Comparison of ENCODE assay signal across 19 cellular contexts in the genomic region with DNA sequence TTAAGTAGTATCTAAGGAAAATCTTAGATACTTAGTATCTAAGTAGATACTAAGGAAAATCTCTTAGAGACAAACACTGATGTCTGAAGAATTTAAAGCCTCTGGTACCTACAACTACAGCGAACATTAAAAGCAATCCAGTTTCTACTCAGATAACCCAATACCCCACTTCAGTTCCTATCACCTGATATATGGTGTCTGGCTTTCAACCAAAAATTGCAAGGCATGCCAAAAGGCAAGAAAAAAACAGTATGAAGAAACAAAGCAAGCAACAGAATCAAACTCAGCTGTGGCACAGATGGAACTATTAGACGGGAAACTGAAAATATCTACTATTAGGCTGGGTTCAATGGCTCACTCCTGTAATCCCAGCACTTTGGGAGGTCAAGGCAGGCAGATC. TPM values are rescaled to one million over a fixed set of nuclear protein-coding genes. Genes with fewer than 3 reads are reported as not detected.
DNase-seq lines count a peak whose midpoint lies in the region; FAIRE-seq and TF ChIP-seq lines count a peak whose summit lies in the region.
"Had no signal": no experiment of that assay in that cellular context is flagged by ENCODE, and none has a peak within 500 bp of the region (broad histone marks: within the 10 kb centered on the region; RNA-seq: fewer than 3 reads in every experiment).

No MANE protein-coding gene starts in this region.

- no peak overlapping the region for H2BK12ac ChIP-seq in mesenchymal stem cell (ENCODE audit: low read length in 2 of 2)

- no peaks in the 10 kb centered on the region for H3K27me3 Mint-ChIP-seq in endodermal cell (ENCODE audit: insufficient read depth)
- H3K27me3 Mint-ChIP-seq: activated naive CD8-positive, alpha-beta T cell treated with anti-CD3 and anti-CD28 coated beads, Interleukin-2, amount 10 ng/mL, durations not matched to agents 7 days and 5 days; stimulated activated memory B cell treated with anti-CD40 and anti-IgM and Interleukin-4, amounts not matched to agents 10 μg/mL and 1 μg/mL and 100 μg/mL, for 72 hours had no signal

- peaks cover 32% of the 10 kb centered on the region for H3K9me3 Mint-ChIP-seq in endodermal cell
- H3K9me3 Mint-ChIP-seq: activated T-cell treated with anti-CD3 and anti-CD28 coated beads, Interleukin-2, amount 50 U/mL, for 4 hours had no signal

- H3K27ac ChIP-seq in endodermal cell (ENCODE audit: low read depth, low read length) (no peak overlapping the region), mesenchymal stem cell (ENCODE audit: low read length, poor library complexity, severe bottlenecking) (no peak overlapping the region)
- H3K27ac ChIP-seq: parathyroid adenoma had no signal

- no peak overlapping the region for H3K4me3 Mint-ChIP-seq in endodermal cell
- H3K4me3 Mint-ChIP-seq: activated naive CD8-positive, alpha-beta T cell treated with anti-CD3 and anti-CD28 coated beads, Interleukin-2, amount 10 ng/mL, durations not matched to agents 7 days and 5 days; activated T-cell treated with anti-CD3 and anti-CD28 coated beads, Interleukin-2, amount 50 U/mL, for 4 hours; stimulated activated memory B cell treated with anti-CD40 and anti-IgM and Interleukin-4, amounts not matched to agents 10 μg/mL and 1 μg/mL and 100 μg/mL, for 72 hours had no signal

- peak overlapping the region; percentile 3 for H3K9ac ChIP-seq in endodermal cell (ENCODE audit: extremely low read depth, low read length, poor library complexity, severe bottlenecking)
- peak overlapping the region; percentile 2 for H3K9ac ChIP-seq in mesenchymal stem cell (ENCODE audit: low read length)
- H3K9ac ChIP-seq: parathyroid adenoma had no signal

- peaks cover 43% of the 10 kb centered on the region for H3K36me3 ChIP-seq in endodermal cell (ENCODE audit: control insufficient read depth, insufficient read depth, low read length)
- H3K36me3 ChIP-seq in mesenchymal stem cell (ENCODE audit: control insufficient read depth in 1 of 2, insufficient read depth in 2 of 2, low read depth in 1 of 2, low read length in 2 of 2) = peaks cover 6 to 19% of the 10 kb centered on the region in 2 experiments

- no peak overlapping the region for H3K18ac ChIP-seq in mesenchymal stem cell (ENCODE audit: low read depth in 1 of 2, low read length in 2 of 2)

- H2BK5ac ChIP-seq in mesenchymal stem cell (ENCODE audit: low read depth, low read length, poor library complexity, severe bottlenecking) = no peak overlapping the region

- TF ChIP-seq CTCF in AG10803 (conservative IDR thresholded peaks at IDR 0.05; ENCODE audit: low read length) (no peak), endodermal cell (conservative IDR thresholded peaks at IDR 0.05) (no peak)

- H3K23ac ChIP-seq in mesenchymal stem cell (ENCODE audit: low read length in 2 of 2) = no peak overlapping the region

- no peak for TF ChIP-seq POLR2A in GM12891 (IDR thresholded peaks at IDR 0.05; ENCODE audit: low read depth, low read length)

- H2BK15ac ChIP-seq in mesenchymal stem cell (ENCODE audit: low read depth, poor library complexity, severe bottlenecking) = no peak overlapping the region

- H3K9me3 ChIP-seq in endodermal cell (ENCODE audit: control insufficient read depth, low read length) (peaks cover 38% of the 10 kb centered on the region), mesenchymal stem cell (ENCODE audit: control insufficient read depth, low read length) (no peaks in the 10 kb centered on the region)

- DNase-seq in AG10803 (ENCODE audit: low read depth) (peak; percentile 76), M059J (ENCODE audit: low read depth) (peak; percentile 15), endodermal cell (no peak), mesenchymal stem cell (no peak), CD1c-positive myeloid dendritic cell (ENCODE audit: extremely low spot score) (no peak), cerebellar nuclear complex (lab: John Stamatoyannopoulos, UW) (no peak), T-helper 1 cell (no peak), GM12891 (ENCODE audit: insufficient read length, low spot score) (no peak)
- DNase-seq: activated CD4-positive, alpha-beta T cell treated with anti-CD3 and anti-CD28 coated beads, Interleukin-2, amount 50 U/mL, for 4 hours; activated naive CD8-positive, alpha-beta T cell treated with anti-CD3 and anti-CD28 coated beads, Interleukin-2, amount 10 ng/mL, durations not matched to agents 7 days and 5 days; activated T-cell treated with anti-CD3 and anti-CD28 coated beads, Interleukin-2, amount 50 U/mL, for 4 hours; COR-L47; GOT3; hippocampal formation; NCI-H1105 treated with DMSO at 0.1 percent for 48 hours; NCI-H446 treated with DMSO at 0.1 percent for 48 hours had no signal

- no peak for FAIRE-seq in GM12891 (lab: Jason Lieb, UNC)
- FAIRE-seq: small intestine had no signal

- no peak overlapping the region for H3K4me2 ChIP-seq in mesenchymal stem cell (ENCODE audit: low read length, poor library complexity, severe bottlenecking)

- no peak overlapping the region for H4K8ac ChIP-seq in mesenchymal stem cell (ENCODE audit: low read length)

- H2AFZ ChIP-seq in mesenchymal stem cell (ENCODE audit: low read depth, low read length) = no peak overlapping the region
- H2AFZ ChIP-seq: parathyroid adenoma had no signal

- H3K4me1 Mint-ChIP-seq in endodermal cell = peaks cover 32% of the 10 kb centered on the region

- 91 to 94% methylated on average over 2 of the region's 2 CpGs for WGBS in endodermal cell (ENCODE audit: insufficient coverage in 1 of 2, insufficient read length in 1 of 2), 2 experiments
- whole genome bisulfite sequencing in mesenchymal stem cell = 89% methylated on average over 2 of the region's 2 CpGs

- H3K36me3 Mint-ChIP-seq in endodermal cell (ENCODE audit: low read depth) = peaks cover 53% of the 10 kb centered on the region

- no peak overlapping the region for H2BK120ac ChIP-seq in mesenchymal stem cell (ENCODE audit: low read depth, low read length)

- no peak overlapping the region for H3K4me3 ChIP-seq in AG10803 (ENCODE audit: low read length)
- peak overlapping the region; percentile 47 for H3K4me3 ChIP-seq in endodermal cell (ENCODE audit: low read length)
- H3K4me3 ChIP-seq in mesenchymal stem cell (ENCODE audit: insufficient read depth in 1 of 2, low read depth in 1 of 2, low read length in 2 of 2) = peak overlapping the region in 1 of 2 experiments; percentile 26

- H2AK5ac ChIP-seq in mesenchymal stem cell (ENCODE audit: low read length, severe bottlenecking) = no peak overlapping the region

- H3K4me1 ChIP-seq in endodermal cell (ENCODE audit: control insufficient read depth, insufficient read depth, low read length) = peaks cover 4% of the 10 kb centered on the region
- peaks cover 3% of the 10 kb centered on the region for H3K4me1 ChIP-seq in mesenchymal stem cell (ENCODE audit: control insufficient read depth, insufficient read depth, low read depth, low read length)

- no peak overlapping the region for H3K4ac ChIP-seq in mesenchymal stem cell (ENCODE audit: low read depth in 1 of 2, low read length in 2 of 2)

- peaks cover 21% of the 10 kb centered on the region for H3K79me1 ChIP-seq in mesenchymal stem cell (replicated peaks; ENCODE audit: low read length, poor library complexity, severe bottlenecking)

- peak overlapping the region; percentile 64 for H3K27ac Mint-ChIP-seq in endodermal cell
- H3K27ac Mint-ChIP-seq: activated naive CD8-positive, alpha-beta T cell treated with anti-CD3 and anti-CD28 coated beads, Interleukin-2, amount 10 ng/mL, durations not matched to agents 7 days and 5 days; stimulated activated memory B cell treated with anti-CD40 and anti-IgM and Interleukin-4, amounts not matched to agents 10 μg/mL and 1 μg/mL and 100 μg/mL, for 72 hours had no signal

- no peak overlapping the region for H3K14ac ChIP-seq in mesenchymal stem cell (ENCODE audit: low read length in 2 of 2)

- H3K27me3 ChIP-seq in endodermal cell (ENCODE audit: control insufficient read depth, insufficient read depth, low read length, poor library complexity, severe bottlenecking) (no peaks in the 10 kb centered on the region), mesenchymal stem cell (ENCODE audit: control insufficient read depth in 1 of 2, insufficient read depth in 1 of 2, low read length in 2 of 2) (no peaks in the 10 kb centered on the region)

- no peak overlapping the region for H4K91ac ChIP-seq in mesenchymal stem cell (ENCODE audit: low read length)

TF ChIP-seq in GM12891, 5 proteins besides CTCF, POLR2A, EP300 and RAD21:
- TF ChIP-seq SPI1 (IDR thresholded peaks at IDR 0.05; ENCODE audit: low read depth, low read length) (no peak), POLR2AphosphoS5 (IDR thresholded peaks at IDR 0.05; ENCODE audit: low read depth, low read length) (no peak), TAF1 (IDR thresholded peaks at IDR 0.05; ENCODE audit: low read depth, low read length) (no peak)

RNA-seq across cellular contexts. Expression of a gene that starts 31.1 kb away (rescaled TPM):
- 16.5 and 17.4 TPM in 2 replicates for total RNA-seq in M059J (2014; rRNA removed; shearing (Covaris generic))
- total RNA-seq in endodermal cell = 10 to 100 TPM; 49.6 to 49.8 TPM
- 25.0 TPM for polyA plus RNA-seq in endodermal cell (2013, experiment 1 of 2)
- polyA plus RNA-seq in endodermal cell (2013, experiment 2 of 2) = 26.7 TPM
- 20.8 TPM for polyA plus RNA-seq in mesenchymal stem cell (2013, experiment 1 of 2)
- 20.0 TPM for polyA plus RNA-seq in mesenchymal stem cell (2013, experiment 2 of 2)
- 4.4 TPM for polyA plus RNA-seq in GM12891 (2012; ENCODE audit: low read depth, missing spikeins)

Comparison
In these comparisons a context has a peak if more than half of its experiments do, and no peak if none do; other contexts are left out.
1. DNase-seq: peak in AG10803 (single experiment) and M059J (single experiment); none in endodermal cell (single experiment), mesenchymal stem cell (single experiment), CD1c-positive myeloid dendritic cell (single experiment), cerebellar nuclear complex (0 of 2), T-helper 1 cell (0 of 5) and GM12891 (single experiment).